Comparison of ENCODE assay signal across 28 cellular contexts in genomic region chr14:86723254-86723624, GRCh38.
"Had no signal": no experiment of that assay in that cellular context is flagged by ENCODE, and none has a peak within 500 bp of the region (broad histone marks: within the 10 kb centered on the region; RNA-seq: fewer than 3 reads in every experiment).

No MANE protein-coding gene starts in this region.

- H3K4me3 ChIP-seq: MG63, Peyer's patch, SJSA1 had no signal

- H3K27me3 ChIP-seq: MG63, Peyer's patch, SJSA1 had no signal

- H3K27ac Mint-ChIP-seq: activated CD4-positive, alpha-beta memory T cell treated with anti-CD3 and anti-CD28 coated beads for 36 hours; activated CD4-positive, alpha-beta T cell treated with anti-CD3 and anti-CD28 coated beads, Interleukin-2, amount 10 ng/mL, durations not matched to agents 24 days and 14 days; activated naive CD4-positive, alpha-beta T cell treated with anti-CD3 and anti-CD28 coated beads, Interleukin-2, amount 50 U/mL, for 72 hours; activated naive CD8-positive, alpha-beta T cell treated with anti-CD3 and anti-CD28 coated beads, Interleukin-2, amount 50 U/mL, for 24 hours; brain; T-helper 1 cell treated with Interleukin-12 subunit alpha and Interleukin-12 subunit beta and Interleukin-4 antibody, amounts not matched to agents 30 μg/mL and 1 μg/mL, for 36 hours; WTC11 had no signal

- H3K36me3 ChIP-seq: MG63, Peyer's patch, SJSA1 had no signal

- H3K27me3 Mint-ChIP-seq: activated CD4-positive, alpha-beta memory T cell treated with anti-CD3 and anti-CD28 coated beads for 36 hours; activated CD4-positive, alpha-beta T cell treated with anti-CD3 and anti-CD28 coated beads, Interleukin-2, amount 10 ng/mL, durations not matched to agents 24 days and 14 days; activated naive CD8-positive, alpha-beta T cell treated with anti-CD3 and anti-CD28 coated beads, Interleukin-2, amount 50 U/mL, for 24 hours; brain had no signal

- H3K9me3 ChIP-seq: MG63, Peyer's patch, SJSA1 had no signal

- H3K4me1 ChIP-seq: Peyer's patch, SJSA1 had no signal

- H3K27ac ChIP-seq: Peyer's patch, RWPE1, SJSA1 had no signal

- DNase-seq: activated CD4-positive, alpha-beta memory T cell treated with anti-CD3 and anti-CD28 coated beads for 36 hours; activated CD4-positive, alpha-beta T cell treated with anti-CD3 and anti-CD28 coated beads, Interleukin-2, amount 10 ng/mL, durations not matched to agents 24 days and 14 days; activated CD4-positive, CD25-positive, alpha-beta regulatory T cell treated with anti-CD3 and anti-CD28 coated beads, Interleukin-2, amount 50 U/mL, for 72 hours; activated CD8-positive, alpha-beta memory T cell treated with anti-CD3 and anti-CD28 coated beads for 24 hours; activated effector memory CD4-positive, alpha-beta T cell treated with anti-CD3 and anti-CD28 coated beads, Interleukin-2, amount 50 U/mL, for 16 hours; activated naive CD4-positive, alpha-beta T cell treated with Interleukin-2 at 50 U/mL for 16 hours; activated naive CD8-positive, alpha-beta T cell treated with anti-CD3 and anti-CD28 coated beads, Interleukin-2, amount 50 U/mL, for 24 hours; activated T-cell treated with anti-CD3 and anti-CD28 coated beads, Interleukin-2, amount 50 U/mL, for 4 hours; amygdala; MG63; MV-4-11; NCI-H1092 treated with DMSO at 0.1 percent for 48 hours; NCI-H1417 treated with DMSO at 0.1 percent for 48 hours; NCI-H1694; NCI-H2029; NCI-H2107; NCI-H510A treated with DMSO at 0.1 percent for 48 hours; NCI-H69; Peyer's patch; Right ventricle myocardium superior; T-helper 9 cell had no signal

- H3K4me1 Mint-ChIP-seq: activated CD4-positive, alpha-beta T cell treated with anti-CD3 and anti-CD28 coated beads, Interleukin-2, amount 10 ng/mL, durations not matched to agents 24 days and 14 days; activated naive CD8-positive, alpha-beta T cell treated with anti-CD3 and anti-CD28 coated beads, Interleukin-2, amount 50 U/mL, for 24 hours; brain; WTC11 had no signal

- H3K9me3 Mint-ChIP-seq: activated CD4-positive, alpha-beta T cell treated with anti-CD3 and anti-CD28 coated beads, Interleukin-2, amount 10 ng/mL, durations not matched to agents 24 days and 14 days; activated naive CD8-positive, alpha-beta T cell treated with anti-CD3 and anti-CD28 coated beads, Interleukin-2, amount 50 U/mL, for 24 hours; brain had no signal

- H3K4me3 Mint-ChIP-seq: activated CD4-positive, alpha-beta memory T cell treated with anti-CD3 and anti-CD28 coated beads for 36 hours; activated CD4-positive, alpha-beta T cell treated with anti-CD3 and anti-CD28 coated beads, Interleukin-2, amount 10 ng/mL, durations not matched to agents 24 days and 14 days; activated naive CD8-positive, alpha-beta T cell treated with anti-CD3 and anti-CD28 coated beads, Interleukin-2, amount 50 U/mL, for 24 hours; activated T-cell treated with anti-CD3 and anti-CD28 coated beads, Interleukin-2, amount 50 U/mL, for 4 hours; brain; T-helper 1 cell treated with Interleukin-12 subunit alpha and Interleukin-12 subunit beta and Interleukin-4 antibody, amounts not matched to agents 30 μg/mL and 1 μg/mL, for 36 hours; WTC11 had no signal

- H3K36me3 Mint-ChIP-seq: activated CD4-positive, alpha-beta memory T cell treated with anti-CD3 and anti-CD28 coated beads for 36 hours; brain; WTC11 had no signal

- ATAC-seq: activated naive CD4-positive, alpha-beta T cell treated with anti-CD3 and anti-CD28 coated beads, Interleukin-2, amount 50 U/mL, for 72 hours; activated naive CD8-positive, alpha-beta T cell treated with anti-CD3 and anti-CD28 coated beads, Interleukin-2, amount 50 U/mL, for 24 hours; activated T-cell treated with anti-CD3 and anti-CD28 coated beads, Interleukin-2, amount 50 U/mL, for 4 hours; SK-N-SH treated with all-trans-retinoic acid at 6 μM for 48 hours; WTC11 had no signal
